1 cellular context compared by ENCODE assay signal in genomic region chr4:153318696-153319320, GRCh38.
TF ChIP-seq lines count a peak whose summit lies in the region.

No MANE protein-coding gene starts in this region.

TF ChIP-seq in H1, 55 proteins besides CTCF, POLR2A, EP300 and RAD21:
- no peak for TF ChIP-seq CHD7 (IDR thresholded peaks at IDR 0.05; ENCODE audit: insufficient replicate concordance, low read length)
- no peak for TF ChIP-seq PHF8 (conservative IDR thresholded peaks at IDR 0.05; ENCODE audit: low read depth, low read length)
- no peak for TF ChIP-seq SIX5 (IDR thresholded peaks at IDR 0.05; ENCODE audit: low read depth, low read length)
- no peak for TF ChIP-seq E2F6 (IDR thresholded peaks at IDR 0.05)
- TF ChIP-seq RNF2 (IDR thresholded peaks at IDR 0.05; ENCODE audit: borderline replicate concordance, low read depth, low read length, missing control alignments, poor library complexity, severe bottlenecking) = no peak
- TF ChIP-seq RFX5 (IDR thresholded peaks at IDR 0.05; ENCODE audit: borderline replicate concordance, low read depth, low read length) = no peak
- no peak for TF ChIP-seq POLR2AphosphoS5 (IDR thresholded peaks at IDR 0.05; ENCODE audit: low read depth, low read length)
- TF ChIP-seq GTF2F1 (IDR thresholded peaks at IDR 0.05; ENCODE audit: borderline replicate concordance, low read depth, low read length) = no peak
- no peak for TF ChIP-seq SP4 (IDR thresholded peaks at IDR 0.05; ENCODE audit: low read length)
- no peak for TF ChIP-seq USF2 (IDR thresholded peaks at IDR 0.05; ENCODE audit: low read length)
- TF ChIP-seq HDAC6 (IDR thresholded peaks at IDR 0.05; ENCODE audit: low read depth, low read length) = no peak
- no peak for TF ChIP-seq POU5F1 (IDR thresholded peaks at IDR 0.05; ENCODE audit: low read depth, low read length)
TF ChIP-seq in H1: peak in this region for 0.
